10 cellular contexts compared by ENCODE assay signal in the genomic region with DNA sequence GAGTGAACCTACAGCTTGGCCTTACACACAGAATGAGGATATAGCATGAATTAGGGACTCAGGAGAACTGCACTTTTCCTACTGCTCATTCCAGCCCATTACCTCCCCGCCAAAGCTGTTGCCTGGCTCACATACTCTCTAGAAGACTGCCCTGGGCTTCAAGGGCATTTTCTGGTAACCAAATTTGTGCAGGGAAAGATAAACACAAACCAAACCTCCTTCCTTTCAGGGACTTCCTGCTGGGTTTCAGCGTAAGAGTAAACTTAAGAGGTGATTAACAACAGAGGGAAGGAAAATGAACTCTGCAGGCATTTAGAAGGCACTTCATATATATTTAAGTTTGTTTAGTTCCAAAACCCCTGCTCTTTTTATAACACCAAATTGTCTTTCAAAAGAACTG.
DNase-seq lines count a peak whose midpoint lies in the region; ATAC-seq and TF ChIP-seq lines count a peak whose summit lies in the region.
"Had no signal": no experiment of that assay in that cellular context is flagged by ENCODE, and none has a peak within 500 bp of the region (broad histone marks: within the 10 kb centered on the region; RNA-seq: fewer than 3 reads in every experiment).

No MANE protein-coding gene starts in this region.

- ATAC-seq in activated CD8-positive, alpha-beta T cell treated with anti-CD3 and anti-CD28 coated beads, Interleukin-2, amount 10 ng/mL, durations not matched to agents 7 days and 5 days: peak; percentile 38
- ATAC-seq in GM18907 (IDR thresholded peaks at IDR 0.05; ENCODE audit: unreplicated experiment): no peak
- ATAC-seq: GM12878 had no signal

- H3K9me3 Mint-ChIP-seq in activated CD8-positive, alpha-beta T cell treated with anti-CD3 and anti-CD28 coated beads, Interleukin-2, amount 10 ng/mL, durations not matched to agents 7 days and 5 days (ENCODE audit: insufficient read depth): no peaks in the 10 kb centered on the region
- no peaks in the 10 kb centered on the region for H3K9me3 Mint-ChIP-seq in mesothelial cell of epicardium

- CTCF ChIA-PET in activated CD8-positive, alpha-beta T cell treated with anti-CD3 and anti-CD28 coated beads, Interleukin-2, amount 10 ng/mL, durations not matched to agents 7 days and 5 days (lab: Charles Lee): interaction anchor here (1.0 to 6.4 kb wide), 5 partner anchors 9 to 448 kb away, joined by 3 to 30 read pairs (median 7); no protein-coding TSS in a partner anchor

- no peaks in the 10 kb centered on the region for H3K36me3 Mint-ChIP-seq in activated CD8-positive, alpha-beta T cell treated with anti-CD3 and anti-CD28 coated beads, Interleukin-2, amount 10 ng/mL, durations not matched to agents 7 days and 5 days (ENCODE audit: low read depth)
- H3K36me3 Mint-ChIP-seq in mesothelial cell of epicardium: no peaks in the 10 kb centered on the region

- TF ChIP-seq CTCF in mesothelial cell of epicardium (IDR thresholded peaks at IDR 0.05; ENCODE audit: unreplicated experiment): no peak

- peak overlapping the region; percentile 48 for H3K4me3 Mint-ChIP-seq in activated CD8-positive, alpha-beta T cell treated with anti-CD3 and anti-CD28 coated beads, Interleukin-2, amount 10 ng/mL, durations not matched to agents 7 days and 5 days
- no peak overlapping the region for H3K4me3 Mint-ChIP-seq in mesothelial cell of epicardium

- POLR2A ChIA-PET in activated CD8-positive, alpha-beta T cell treated with anti-CD3 and anti-CD28 coated beads, Interleukin-2, amount 10 ng/mL, durations not matched to agents 7 days and 5 days (lab: Charles Lee): no interaction called here

- DNase-seq in DMS 273 (lab: John Stamatoyannopoulos, UW; ENCODE audit: unreplicated experiment): peak; percentile 3
- no peak for DNase-seq in DMS 273 treated with DMSO at 0.1 percent for 48 hours (lab: John Stamatoyannopoulos, UW)
- peak; percentile 20 for DNase-seq in KG1 (lab: John Stamatoyannopoulos, UW)
- peak; percentile 37 for DNase-seq in activated CD8-positive, alpha-beta T cell treated with anti-CD3 and anti-CD28 coated beads, Interleukin-2, amount 10 ng/mL, durations not matched to agents 7 days and 5 days
- no peak for DNase-seq in mesothelial cell of epicardium (ENCODE audit: low spot score in 2 of 2, unreplicated experiment in 2 of 2)
- no peak for DNase-seq in superior temporal gyrus (ENCODE audit: extremely low spot score)
- no peak for DNase-seq in HuH-7 (ENCODE audit: low spot score)
- DNase-seq: retina had no signal

- H3K27me3 Mint-ChIP-seq in activated CD8-positive, alpha-beta T cell treated with anti-CD3 and anti-CD28 coated beads, Interleukin-2, amount 10 ng/mL, durations not matched to agents 7 days and 5 days (ENCODE audit: low read depth): no peaks in the 10 kb centered on the region
- no peaks in the 10 kb centered on the region for H3K27me3 Mint-ChIP-seq in mesothelial cell of epicardium (ENCODE audit: low read depth)

- peak overlapping the region; percentile 75 for H3K27ac Mint-ChIP-seq in activated CD8-positive, alpha-beta T cell treated with anti-CD3 and anti-CD28 coated beads, Interleukin-2, amount 10 ng/mL, durations not matched to agents 7 days and 5 days
- peak overlapping the region; percentile 88 for H3K27ac Mint-ChIP-seq in mesothelial cell of epicardium

- H3K4me1 Mint-ChIP-seq in activated CD8-positive, alpha-beta T cell treated with anti-CD3 and anti-CD28 coated beads, Interleukin-2, amount 10 ng/mL, durations not matched to agents 7 days and 5 days (ENCODE audit: low read depth): peaks cover 36% of the 10 kb centered on the region
- peaks cover 28% of the 10 kb centered on the region for H3K4me1 Mint-ChIP-seq in mesothelial cell of epicardium

Comparison
In these comparisons a context has a peak if more than half of its experiments do, and no peak if none do; other contexts are left out.
1. DNase-seq: peak in DMS 273 (single experiment), KG1 (single experiment) and activated CD8-positive, alpha-beta T cell treated with anti-CD3 and anti-CD28 coated beads, Interleukin-2, amount 10 ng/mL, durations not matched to agents 7 days and 5 days (single experiment); none in DMS 273 treated with DMSO at 0.1 percent for 48 hours (single experiment), mesothelial cell of epicardium (0 of 2), superior temporal gyrus (single experiment) and HuH-7 (single experiment).